Comparison of ENCODE assay signal across 15 cellular contexts in genomic region chr1:203597386-203598040, GRCh38. TPM values are rescaled to one million over a fixed set of nuclear protein-coding genes. Genes with fewer than 3 reads are reported as not detected.
A peak's percentile ranks its signal among the peaks of the same experiment; 100 is the strongest.
DNase-seq lines count a peak whose midpoint lies in the region; ATAC-seq lines count a peak whose summit lies in the region.
"Had no signal": no experiment of that assay in that cellular context is flagged by ENCODE, and none has a peak within 500 bp of the region (broad histone marks: within the 10 kb centered on the region; RNA-seq: fewer than 3 reads in every experiment).

No MANE protein-coding gene starts in this region.

- peak; percentile 30 for DNase-seq in DMS 273 (lab: John Stamatoyannopoulos, UW; ENCODE audit: unreplicated experiment)
- DNase-seq in DMS 273 treated with DMSO at 0.1 percent for 48 hours (lab: John Stamatoyannopoulos, UW) = no peak
- peak; percentile 49 for DNase-seq in cerebellar cortex (ENCODE audit: low spot score)
- no peak for DNase-seq in mesenchymal stem cell
- no peak for DNase-seq in stimulated activated effector memory CD8-positive, alpha-beta T cell treated with anti-CD3 and anti-CD28 coated beads, Interleukin-12 subunit alpha, Interleukin-12 subunit beta, amount 100 ng/mL, for 72 hours (ENCODE audit: low spot score in 2 of 2)
- no peak for DNase-seq in activated naive CD4-positive, alpha-beta T cell treated with anti-CD3 and anti-CD28 coated beads, Interleukin-2, amount 50 U/mL, for 72 hours (ENCODE audit: low spot score in 2 of 2)
- DNase-seq: activated CD8-positive, alpha-beta memory T cell treated with anti-CD3 and anti-CD28 coated beads, Interleukin-2, amount 50 U/mL, for 48 hours; NCI-H1048; SHP77 treated with DMSO at 0.1 percent for 48 hours; small intestine had no signal

- no peak overlapping the region for H4K8ac ChIP-seq in mesenchymal stem cell (ENCODE audit: low read length)

- no peaks in the 10 kb centered on the region for H3K9me3 Mint-ChIP-seq in stimulated activated effector memory CD8-positive, alpha-beta T cell treated with anti-CD3 and anti-CD28 coated beads, Interleukin-12 subunit alpha, Interleukin-12 subunit beta, amount 100 ng/mL, for 72 hours
- no peaks in the 10 kb centered on the region for H3K9me3 Mint-ChIP-seq in activated naive CD4-positive, alpha-beta T cell treated with anti-CD3 and anti-CD28 coated beads, Interleukin-2, amount 50 U/mL, for 72 hours
- H3K9me3 Mint-ChIP-seq: dendritic cell treated with granulocyte-macrophage colony-stimulating factor and Interleukin-4, amounts not matched to agents 40 ng/mL and 50 ng/mL, for 4 days had no signal

- H3K27ac ChIP-seq in mesenchymal stem cell (ENCODE audit: low read length, poor library complexity, severe bottlenecking) = no peak overlapping the region
- H3K27ac ChIP-seq: 22Rv1, thoracic aorta had no signal

- no peak overlapping the region for H2AFZ ChIP-seq in mesenchymal stem cell (ENCODE audit: low read depth, low read length)

- H3K18ac ChIP-seq in mesenchymal stem cell (ENCODE audit: low read depth in 1 of 2, low read length in 2 of 2) = no peak overlapping the region

- no peak overlapping the region for H3K23ac ChIP-seq in mesenchymal stem cell (ENCODE audit: low read length in 2 of 2)

- no peak overlapping the region for H2BK12ac ChIP-seq in mesenchymal stem cell (ENCODE audit: low read length in 2 of 2)

- H3K9ac ChIP-seq in mesenchymal stem cell (ENCODE audit: low read length) = peak overlapping the region; percentile 44

- no peak overlapping the region for H3K4me2 ChIP-seq in mesenchymal stem cell (ENCODE audit: low read length, poor library complexity, severe bottlenecking)

- no peak overlapping the region for H2AK5ac ChIP-seq in mesenchymal stem cell (ENCODE audit: low read length, severe bottlenecking)

- peaks cover 0 to 16% of the 10 kb centered on the region in 2 experiments for H3K27me3 ChIP-seq in mesenchymal stem cell (ENCODE audit: control insufficient read depth in 1 of 2, insufficient read depth in 1 of 2, low read length in 2 of 2)

- no peaks in the 10 kb centered on the region for H3K79me1 ChIP-seq in mesenchymal stem cell (replicated peaks; ENCODE audit: low read length, poor library complexity, severe bottlenecking)

- H3K4me1 ChIP-seq in mesenchymal stem cell (ENCODE audit: control insufficient read depth, insufficient read depth, low read depth, low read length) = peaks cover 2% of the 10 kb centered on the region

- no peak overlapping the region for H3K4ac ChIP-seq in mesenchymal stem cell (ENCODE audit: low read depth in 1 of 2, low read length in 2 of 2)

- no peak overlapping the region for H2BK120ac ChIP-seq in mesenchymal stem cell (ENCODE audit: low read depth, low read length)

- no peaks in the 10 kb centered on the region for H3K36me3 ChIP-seq in mesenchymal stem cell (ENCODE audit: control insufficient read depth in 1 of 2, insufficient read depth in 2 of 2, low read depth in 1 of 2, low read length in 2 of 2)
- H3K36me3 ChIP-seq: thoracic aorta had no signal

- no peak overlapping the region for H2BK15ac ChIP-seq in mesenchymal stem cell (ENCODE audit: low read depth, poor library complexity, severe bottlenecking)

- no peak for ATAC-seq in stimulated activated effector memory CD8-positive, alpha-beta T cell treated with anti-CD3 and anti-CD28 coated beads, Interleukin-12 subunit alpha, Interleukin-12 subunit beta, amount 100 ng/mL, for 72 hours
- ATAC-seq in HG03460 (IDR thresholded peaks at IDR 0.05; ENCODE audit: unreplicated experiment) = no peak
- ATAC-seq in HG03159 (IDR thresholded peaks at IDR 0.05; ENCODE audit: unreplicated experiment) = no peak
- no peak for ATAC-seq in activated naive CD4-positive, alpha-beta T cell treated with anti-CD3 and anti-CD28 coated beads, Interleukin-2, amount 50 U/mL, for 72 hours

- H3K9me3 ChIP-seq in mesenchymal stem cell (ENCODE audit: control insufficient read depth, low read length) = no peaks in the 10 kb centered on the region
- H3K9me3 ChIP-seq: thoracic aorta had no signal

- H4K91ac ChIP-seq in mesenchymal stem cell (ENCODE audit: low read length) = no peak overlapping the region

- 84% methylated on average over 11 of the region's 11 CpGs for WGBS in mesenchymal stem cell

- no peaks in the 10 kb centered on the region for H3K36me3 Mint-ChIP-seq in stimulated activated effector memory CD8-positive, alpha-beta T cell treated with anti-CD3 and anti-CD28 coated beads, Interleukin-12 subunit alpha, Interleukin-12 subunit beta, amount 100 ng/mL, for 72 hours
- no peaks in the 10 kb centered on the region for H3K36me3 Mint-ChIP-seq in activated naive CD4-positive, alpha-beta T cell treated with anti-CD3 and anti-CD28 coated beads, Interleukin-2, amount 50 U/mL, for 72 hours

- no peak overlapping the region for H3K14ac ChIP-seq in mesenchymal stem cell (ENCODE audit: low read length in 2 of 2)

- no peak overlapping the region for H3K4me3 Mint-ChIP-seq in stimulated activated effector memory CD8-positive, alpha-beta T cell treated with anti-CD3 and anti-CD28 coated beads, Interleukin-12 subunit alpha, Interleukin-12 subunit beta, amount 100 ng/mL, for 72 hours
- H3K4me3 Mint-ChIP-seq: dendritic cell treated with granulocyte-macrophage colony-stimulating factor and Interleukin-4, amounts not matched to agents 40 ng/mL and 50 ng/mL, for 4 days had no signal

- peaks cover 55% of the 10 kb centered on the region for H3K4me1 Mint-ChIP-seq in stimulated activated effector memory CD8-positive, alpha-beta T cell treated with anti-CD3 and anti-CD28 coated beads, Interleukin-12 subunit alpha, Interleukin-12 subunit beta, amount 100 ng/mL, for 72 hours

- H3K27ac Mint-ChIP-seq in stimulated activated effector memory CD8-positive, alpha-beta T cell treated with anti-CD3 and anti-CD28 coated beads, Interleukin-12 subunit alpha, Interleukin-12 subunit beta, amount 100 ng/mL, for 72 hours = peak overlapping the region; percentile 23
- no peak overlapping the region for H3K27ac Mint-ChIP-seq in activated naive CD4-positive, alpha-beta T cell treated with anti-CD3 and anti-CD28 coated beads, Interleukin-2, amount 50 U/mL, for 72 hours
- H3K27ac Mint-ChIP-seq: dendritic cell treated with granulocyte-macrophage colony-stimulating factor and Interleukin-4, amounts not matched to agents 40 ng/mL and 50 ng/mL, for 4 days had no signal

- H2BK5ac ChIP-seq in mesenchymal stem cell (ENCODE audit: low read depth, low read length, poor library complexity, severe bottlenecking) = no peak overlapping the region

- H3K4me3 ChIP-seq in mesenchymal stem cell (ENCODE audit: insufficient read depth in 1 of 2, low read depth in 1 of 2, low read length in 2 of 2) = peak overlapping the region in 1 of 2 experiments; percentile 15
- H3K4me3 ChIP-seq: thoracic aorta had no signal

RNA-seq across cellular contexts. Expression of gene ATP2B4, which starts 29.1 kb away (rescaled TPM):
- 58.0 TPM for polyA plus RNA-seq in mesenchymal stem cell (2013, experiment 1 of 2)
- polyA plus RNA-seq in mesenchymal stem cell (2013, experiment 2 of 2) = 58.7 TPM
- 10 to 100 TPM; 12.2 to 56.1 TPM for total RNA-seq in activated naive CD4-positive, alpha-beta T cell treated with anti-CD3 and anti-CD28 coated beads, Interleukin-2, amount 50 U/mL, for 72 hours

Comparison
In these comparisons a context has a peak if more than half of its experiments do, and no peak if none do; other contexts are left out.
1. DNase-seq: peak in DMS 273 (single experiment) and cerebellar cortex (single experiment); none in DMS 273 treated with DMSO at 0.1 percent for 48 hours (single experiment), mesenchymal stem cell (single experiment), stimulated activated effector memory CD8-positive, alpha-beta T cell treated with anti-CD3 and anti-CD28 coated beads, Interleukin-12 subunit alpha, Interleukin-12 subunit beta, amount 100 ng/mL, for 72 hours (0 of 2) and activated naive CD4-positive, alpha-beta T cell treated with anti-CD3 and anti-CD28 coated beads, Interleukin-2, amount 50 U/mL, for 72 hours (0 of 2).